Comparison of ENCODE assay signal across 9 cellular contexts in genomic region chr10:110353244-110354119, GRCh38. TPM values are rescaled to one million over a fixed set of nuclear protein-coding genes. Genes with fewer than 3 reads are reported as not detected.
A peak's percentile ranks its signal among the peaks of the same experiment; 100 is the strongest.
DNase-seq lines count a peak whose midpoint lies in the region; ATAC-seq and TF ChIP-seq lines count a peak whose summit lies in the region.
"Had no signal": no experiment of that assay in that cellular context is flagged by ENCODE, and none has a peak within 500 bp of the region (broad histone marks: within the 10 kb centered on the region; RNA-seq: fewer than 3 reads in every experiment).

No MANE protein-coding gene starts in this region.

- H2BK12ac ChIP-seq in mesenchymal stem cell (ENCODE audit: low read length in 2 of 2) = peak overlapping the region in 1 of 2 experiments; percentile 0

- H3K27me3 ChIP-seq in PC-9 (ENCODE audit: insufficient read depth, low read depth) (no peaks in the 10 kb centered on the region), mesenchymal stem cell (ENCODE audit: control insufficient read depth in 1 of 2, insufficient read depth in 1 of 2, low read length in 2 of 2) (no peaks in the 10 kb centered on the region)

- H3K14ac ChIP-seq in mesenchymal stem cell (ENCODE audit: low read length in 2 of 2) = no peak overlapping the region

- H3K23ac ChIP-seq in mesenchymal stem cell (ENCODE audit: low read length in 2 of 2) = no peak overlapping the region

- no TSS peak for BruUV-seq in PC-9 (replicated peaks; lab: Mats Ljungman, UMichigan)

- no peak overlapping the region for H2BK15ac ChIP-seq in mesenchymal stem cell (ENCODE audit: low read depth, poor library complexity, severe bottlenecking)

- no peak overlapping the region for H4K8ac ChIP-seq in mesenchymal stem cell (ENCODE audit: low read length)

- H3K4me2 ChIP-seq in PC-9 = peak overlapping the region; percentile 63
- H3K4me2 ChIP-seq in mesenchymal stem cell (ENCODE audit: low read length, poor library complexity, severe bottlenecking) = peak overlapping the region; percentile 35

- H3K4me1 ChIP-seq in PC-9 (replicated peaks; ENCODE audit: insufficient read depth) = peaks cover 62% of the 10 kb centered on the region
- H3K4me1 ChIP-seq in mesenchymal stem cell (ENCODE audit: control insufficient read depth, insufficient read depth, low read depth, low read length) = peaks cover 31% of the 10 kb centered on the region

- CTCF ChIA-PET in PC-9 (lab: Charles Lee) = interaction anchor here (0.6 to 1.5 kb wide), 8 partner anchors 17 to 186 kb away, joined by 3 to 25 read pairs (median 3); no protein-coding TSS in a partner anchor

- peak overlapping the region; percentile 85 for H3K9ac ChIP-seq in mesenchymal stem cell (ENCODE audit: low read length)

- H3K4me3 ChIP-seq in PC-9 = no peak overlapping the region; the same call in 1 of the 2 replicates
- no peak overlapping the region for H3K4me3 ChIP-seq in astrocyte of the cerebellum (ENCODE audit: low read depth, low read length)
- peak overlapping the region in 1 of 2 experiments; percentile 63 for H3K4me3 ChIP-seq in mesenchymal stem cell (ENCODE audit: insufficient read depth in 1 of 2, low read depth in 1 of 2, low read length in 2 of 2)
- H3K4me3 ChIP-seq: lower lobe of right lung had no signal

- 5% methylated on average over 13 of the region's 14 CpGs for WGBS in mesenchymal stem cell

- no peak overlapping the region; the same call in 1 of the 2 replicates for H2AFZ ChIP-seq in PC-9
- H2AFZ ChIP-seq in mesenchymal stem cell (ENCODE audit: low read depth, low read length) = no peak overlapping the region

- POLR2A ChIA-PET in PC-9 (lab: Charles Lee; ENCODE audit: unreplicated experiment) = no interaction called here

- peak overlapping the region; percentile 95 for H3K27ac ChIP-seq in PC-9
- peak overlapping the region; percentile 77 for H3K27ac ChIP-seq in mesenchymal stem cell (ENCODE audit: low read length, poor library complexity, severe bottlenecking)
- H3K27ac ChIP-seq: lower lobe of right lung had no signal

- no peaks in the 10 kb centered on the region for H3K79me2 ChIP-seq in PC-9 (ENCODE audit: low read depth)

- no peak for ATAC-seq in HG03442 (IDR thresholded peaks at IDR 0.05; ENCODE audit: unreplicated experiment)
- ATAC-seq in HG02642 (IDR thresholded peaks at IDR 0.05; ENCODE audit: poor library complexity, unreplicated experiment) = no peak

- no peaks in the 10 kb centered on the region for H3K9me2 ChIP-seq in PC-9 (ENCODE audit: insufficient read depth)

- no peak overlapping the region for H2AK5ac ChIP-seq in mesenchymal stem cell (ENCODE audit: low read length, severe bottlenecking)

- H2BK5ac ChIP-seq in mesenchymal stem cell (ENCODE audit: low read depth, low read length, poor library complexity, severe bottlenecking) = no peak overlapping the region

- H4K91ac ChIP-seq in mesenchymal stem cell (ENCODE audit: low read length) = no peak overlapping the region

- no peaks in the 10 kb centered on the region for H3K36me3 ChIP-seq in PC-9 (ENCODE audit: low read depth)
- no peaks in the 10 kb centered on the region for H3K36me3 ChIP-seq in mesenchymal stem cell (ENCODE audit: control insufficient read depth in 1 of 2, insufficient read depth in 2 of 2, low read depth in 1 of 2, low read length in 2 of 2)
- H3K36me3 ChIP-seq: lower lobe of right lung had no signal

- in situ Hi-C loops in astrocyte of the cerebellum (cut with HindIII; ENCODE audit: low sequenced_read_pairs) = no loop called here

- H3K9me3 ChIP-seq in PC-9 (ENCODE audit: insufficient read depth, low read depth) (no peaks in the 10 kb centered on the region), mesenchymal stem cell (ENCODE audit: control insufficient read depth, low read length) (no peaks in the 10 kb centered on the region)
- H3K9me3 ChIP-seq: lower lobe of right lung had no signal

- no peak overlapping the region for H3K18ac ChIP-seq in mesenchymal stem cell (ENCODE audit: low read depth in 1 of 2, low read length in 2 of 2)

- H4K20me1 ChIP-seq in PC-9 (ENCODE audit: insufficient read depth) = no peaks in the 10 kb centered on the region

- H3K4ac ChIP-seq in mesenchymal stem cell (ENCODE audit: low read depth in 1 of 2, low read length in 2 of 2) = no peak overlapping the region

- TF ChIP-seq CTCF in PC-9 (conservative IDR thresholded peaks at IDR 0.05) (no peak), astrocyte of the cerebellum (IDR thresholded peaks at IDR 0.05; ENCODE audit: low read depth, low read length, missing control alignments) (peak; percentile 24)

- DNase-seq in EL (peak; percentile 93), PC-9 (peak in 1 of 2 experiments; percentile 77), astrocyte of the cerebellum (ENCODE audit: low read depth) (no peak), mesenchymal stem cell (peak; percentile 95), ureter (ENCODE audit: low spot score) (no peak), NCI-H1092 (lab: John Stamatoyannopoulos, UW) (no peak)

- no peak overlapping the region for H2BK120ac ChIP-seq in mesenchymal stem cell (ENCODE audit: low read depth, low read length)

- no peaks in the 10 kb centered on the region for H3K79me1 ChIP-seq in mesenchymal stem cell (replicated peaks; ENCODE audit: low read length, poor library complexity, severe bottlenecking)

- H3F3A ChIP-seq in PC-9 (ENCODE audit: insufficient read depth, low read depth) = peaks cover 26% of the 10 kb centered on the region

- intact Hi-C loops in PC-9 (cut with micrococcal nuclease; ENCODE audit: unreplicated experiment) = loop anchor here (1.0 kb wide), 3 partner anchors 103 to 194 kb away; partner anchors contain the start of gene DUSP5

RNA-seq across cellular contexts. Expression of gene SMNDC1, which starts 48.8 kb away (rescaled TPM):
- total RNA-seq in PC-9 (2021) (23.1 and 26.9 TPM in 2 replicates), ureter (27.9 TPM)
- polyA plus RNA-seq in mesenchymal stem cell (2013, experiment 1 of 2) = 27.4 TPM
- polyA plus RNA-seq in mesenchymal stem cell (2013, experiment 2 of 2) = 26.1 TPM

Comparison
In these comparisons a context has a peak if more than half of its experiments do, and no peak if none do; other contexts are left out.
1. DNase-seq: peak in EL (single experiment) and mesenchymal stem cell (single experiment); none in astrocyte of the cerebellum (single experiment), ureter (single experiment) and NCI-H1092 (single experiment).